ENCODE assay signal across 17 cellular contexts in genomic region chr10:43389867-43390266, GRCh38. TPM values are rescaled to one million over a fixed set of nuclear protein-coding genes. Genes with fewer than 3 reads are reported as not detected.
A peak's percentile ranks its signal among the peaks of the same experiment; 100 is the strongest.
DNase-seq lines count a peak whose midpoint lies in the region; ATAC-seq, FAIRE-seq and TF ChIP-seq lines count a peak whose summit lies in the region.
"Had no signal": no experiment of that assay in that cellular context is flagged by ENCODE, and none has a peak within 500 bp of the region (broad histone marks: within the 10 kb centered on the region; RNA-seq: fewer than 3 reads in every experiment).

No MANE protein-coding gene starts in this region.

- H3K9me3 Mint-ChIP-seq in activated T-helper 2 cell treated with anti-CD3 and anti-CD28 coated beads, Interferon-gamma antibody, Interleukin-2, Interleukin-4, amounts not matched to agents 10 μg/mL and 5 μg/mL and 100 μg/mL, durations not matched to agents 14 hours and 24 hours and 36 hours = no peaks in the 10 kb centered on the region
- H3K9me3 Mint-ChIP-seq in type B pancreatic cell = no peaks in the 10 kb centered on the region
- H3K9me3 Mint-ChIP-seq: brain had no signal

- TF ChIP-seq RAD21 in HepG2 (CRISPR knock-in tag; IDR thresholded peaks at IDR 0.05) = no peak

- WGBS in heart right ventricle, 2 donors = 56 to 57% methylated on average over 3 of the region's 3 CpGs
- WGBS in HepG2 (ENCODE audit: low lambda C conversion rate) = 56% methylated on average over 3 of the region's 3 CpGs

- H3K4me3 ChIP-seq in heart right ventricle (no peak overlapping the region), HepG2 (replicated peaks in 1 of 3; ENCODE audit: insufficient read depth in 1 of 3, low read depth in 2 of 3, low read length in 3 of 3) (no peak overlapping the region)
- H3K4me3 ChIP-seq: skin epidermis, suprapubic skin had no signal

- in situ Hi-C loops in HepG2 (cut with HindIII; ENCODE audit: extremely low pct_ligation_motif_present, low pct_unique_long_range_greater_than_20kb) = no loop called here

- H3K36me3 Mint-ChIP-seq in activated T-helper 2 cell treated with anti-CD3 and anti-CD28 coated beads, Interferon-gamma antibody, Interleukin-2, Interleukin-4, amounts not matched to agents 10 μg/mL and 5 μg/mL and 100 μg/mL, durations not matched to agents 14 hours and 24 hours and 36 hours (ENCODE audit: low read depth) = peaks cover 94% of the 10 kb centered on the region
- peaks cover 54% of the 10 kb centered on the region for H3K36me3 Mint-ChIP-seq in type B pancreatic cell

- CTCF ChIA-PET in HepG2 (lab: Yijun Ruan, JAX; ENCODE audit: low intra/inter-chr PET ratio, low total read pairs) = interaction anchor here (0.6 to 1.1 kb wide), 2 partner anchors 46 to 72 kb away, joined by 3 to 4 read pairs; no protein-coding TSS in a partner anchor

- TF ChIP-seq EP300 in HepG2 (IDR thresholded peaks at IDR 0.05; ENCODE audit: low read depth in 2 of 2, low read length in 2 of 2) (no peak), HepG2 (CRISPR knock-in tag; IDR thresholded peaks at IDR 0.05; ENCODE audit: borderline replicate concordance) (no peak)

- no TSS peak for BruUV-seq in HepG2 (replicated peaks; lab: Mats Ljungman, UMichigan)

- no peaks in the 10 kb centered on the region for H3K9me3 ChIP-seq in heart right ventricle
- no peaks in the 10 kb centered on the region for H3K9me3 ChIP-seq in HepG2 (ENCODE audit: low read length)
- H3K9me3 ChIP-seq: suprapubic skin had no signal

- intact Hi-C loops in left ventricle myocardium superior (cut with micrococcal nuclease) = no loop called here
- intact Hi-C loops in heart right ventricle (cut with DNase I) = loop anchor here in 1 of 10 donors (5.0 kb wide), 1 partner anchor 62 kb away; no protein-coding TSS in a partner anchor
- intact Hi-C loops in activated T-helper 2 cell treated with anti-CD3 and anti-CD28 coated beads, Interferon-gamma antibody, Interleukin-2, Interleukin-4, amounts not matched to agents 10 μg/mL and 5 μg/mL and 100 μg/mL, durations not matched to agents 14 hours and 24 hours and 36 hours (cut with micrococcal nuclease) = no loop called here
- intact Hi-C loops in HepG2 (cut with micrococcal nuclease; ENCODE audit: unreplicated experiment) = no loop called here

- peaks cover 50% of the 10 kb centered on the region for H3K4me1 Mint-ChIP-seq in activated T-helper 2 cell treated with anti-CD3 and anti-CD28 coated beads, Interferon-gamma antibody, Interleukin-2, Interleukin-4, amounts not matched to agents 10 μg/mL and 5 μg/mL and 100 μg/mL, durations not matched to agents 14 hours and 24 hours and 36 hours (ENCODE audit: low read depth)
- H3K4me1 Mint-ChIP-seq in type B pancreatic cell (ENCODE audit: unreplicated experiment) = peaks cover 29% of the 10 kb centered on the region

- ATAC-seq in left ventricle myocardium superior = peak; percentile 14
- no peak for ATAC-seq in heart right ventricle
- ATAC-seq in HepG2 = peak; percentile 3; the same call in 1 of the 3 replicates
- ATAC-seq in GM18868 (IDR thresholded peaks at IDR 0.05; ENCODE audit: unreplicated experiment) = no peak
- ATAC-seq in HG03378 (IDR thresholded peaks at IDR 0.05; ENCODE audit: unreplicated experiment) = no peak
- ATAC-seq: activated CD4-positive, CD25-positive, alpha-beta regulatory T cell treated with anti-CD3 and anti-CD28 coated beads, Interleukin-2, amount 50 U/mL, for 24 hours had no signal

- FAIRE-seq in HepG2 (lab: Jason Lieb, UNC) = no peak

- H4K20me1 ChIP-seq in HepG2 (ENCODE audit: insufficient read depth, low read length) = peaks cover 90% of the 10 kb centered on the region

- H3K27ac Mint-ChIP-seq in activated T-helper 2 cell treated with anti-CD3 and anti-CD28 coated beads, Interferon-gamma antibody, Interleukin-2, Interleukin-4, amounts not matched to agents 10 μg/mL and 5 μg/mL and 100 μg/mL, durations not matched to agents 14 hours and 24 hours and 36 hours = peak overlapping the region; percentile 12
- peak overlapping the region; percentile 35 for H3K27ac Mint-ChIP-seq in type B pancreatic cell

- H3K27me3 ChIP-seq in heart right ventricle (no peaks in the 10 kb centered on the region), HepG2 (ENCODE audit: control insufficient read depth in 1 of 2, insufficient read depth in 2 of 2, low read length in 2 of 2) (no peaks in the 10 kb centered on the region)
- H3K27me3 ChIP-seq: suprapubic skin had no signal

- DNase-seq in left ventricle myocardium superior (no peak), heart right ventricle (no peak), HepG2 (ENCODE audit: low spot score) (no peak), type B pancreatic cell (ENCODE audit: extremely low spot score, unreplicated experiment) (no peak)
- DNase-seq in activated T-helper 2 cell treated with anti-CD3 and anti-CD28 coated beads, Interferon-gamma antibody, Interleukin-2, Interleukin-4, amounts not matched to agents 10 μg/mL and 5 μg/mL and 100 μg/mL, durations not matched to agents 14 hours and 24 hours and 36 hours (ENCODE audit: low spot score) = no peak
- no peak for DNase-seq in stimulated activated CD4-positive, alpha-beta T cell treated with anti-CD3 and anti-CD28 coated beads, Interleukin-2, amount 100 ng/mL, for 48 hours
- DNase-seq: effector CD8-positive, alpha-beta T cell; foreskin fibroblast; NCI-H1436 had no signal

- no peak overlapping the region for H3K4me3 Mint-ChIP-seq in activated T-helper 2 cell treated with anti-CD3 and anti-CD28 coated beads, Interferon-gamma antibody, Interleukin-2, Interleukin-4, amounts not matched to agents 10 μg/mL and 5 μg/mL and 100 μg/mL, durations not matched to agents 14 hours and 24 hours and 36 hours (ENCODE audit: low read depth)
- H3K4me3 Mint-ChIP-seq in type B pancreatic cell = no peak overlapping the region
- H3K4me3 Mint-ChIP-seq: brain had no signal

- POLR2A ChIA-PET in HepG2 (lab: Yijun Ruan, JAX) = no interaction called here

- H3K27ac ChIP-seq in heart right ventricle (peak overlapping the region in 1 of 10 donors; percentile 33), HepG2 (ENCODE audit: extremely low read length, insufficient read depth, low read length) (no peak overlapping the region)
- H3K27ac ChIP-seq: KMS-11, skin epidermis, suprapubic skin had no signal

- H3K27me3 Mint-ChIP-seq in activated T-helper 2 cell treated with anti-CD3 and anti-CD28 coated beads, Interferon-gamma antibody, Interleukin-2, Interleukin-4, amounts not matched to agents 10 μg/mL and 5 μg/mL and 100 μg/mL, durations not matched to agents 14 hours and 24 hours and 36 hours (ENCODE audit: low read depth) = no peaks in the 10 kb centered on the region
- H3K27me3 Mint-ChIP-seq in type B pancreatic cell = no peaks in the 10 kb centered on the region

- peaks cover 0 to 59% (median 25%) of the 10 kb centered on the region in 9 donors for H3K4me1 ChIP-seq in heart right ventricle
- H3K4me1 ChIP-seq in HepG2 (ENCODE audit: insufficient read depth, low read length) = peaks cover 59% of the 10 kb centered on the region

- H3K9ac ChIP-seq in HepG2 (ENCODE audit: insufficient read depth, low read depth, low read length) = no peak overlapping the region
- H3K9ac ChIP-seq: KMS-11 had no signal

- H3K36me3 ChIP-seq in heart right ventricle (peaks cover 0 to 100% (median 51%) of the 10 kb centered on the region in 9 donors), HepG2 (replicated peaks in 1 of 2; ENCODE audit: control insufficient read depth in 1 of 2, insufficient read depth in 2 of 2, low read length in 2 of 2) (peaks cover 33 to 84% of the 10 kb centered on the region in 2 experiments)

- H2AFZ ChIP-seq in HepG2 (ENCODE audit: low read length) = no peak overlapping the region

- H3K79me2 ChIP-seq in HepG2 (ENCODE audit: insufficient read depth, low read length) = peaks cover 72% of the 10 kb centered on the region

- H3K4me2 ChIP-seq in HepG2 (ENCODE audit: low read depth, low read length) = no peak overlapping the region
- H3K4me2 ChIP-seq: KMS-11 had no signal

- TF ChIP-seq POLR2A in HepG2 (IDR thresholded peaks at IDR 0.05; ENCODE audit: insufficient read depth in 1 of 2, low read depth in 2 of 2, low read length in 2 of 2) = no peak

- TF ChIP-seq CTCF in heart right ventricle (IDR thresholded peaks at IDR 0.05) = no peak
- no peak for TF ChIP-seq CTCF in HepG2 (CRISPR knock-in tag; IDR thresholded peaks at IDR 0.05)
- no peak for TF ChIP-seq CTCF in type B pancreatic cell (conservative IDR thresholded peaks at IDR 0.05)

RNA-seq across cellular contexts. Expression of gene FXYD4, which starts 18.4 kb away (rescaled TPM):
- total RNA-seq in left ventricle myocardium superior = not detected
- total RNA-seq in heart right ventricle = 1 to 10 TPM in 1 of 10 donors, under 1 TPM in 1, not detected in 8; 0.42 to 1.5 TPM
- not detected for polyA plus RNA-seq in heart right ventricle
- not detected in 2 replicates for total RNA-seq in activated T-helper 2 cell treated with anti-CD3 and anti-CD28 coated beads, Interferon-gamma antibody, Interleukin-2, Interleukin-4, amounts not matched to agents 10 μg/mL and 5 μg/mL and 100 μg/mL, durations not matched to agents 14 hours and 24 hours and 36 hours
- total RNA-seq in HepG2 (2016; rRNA removed; fragmentation: Illumina TruSeq; extraction: Trizol) = not detected in 2 replicates
- not detected in 2 replicates for total RNA-seq in HepG2 (2016; cell fraction: cytosol; rRNA removed; fragmentation: Illumina TruSeq; extraction: Trizol; ENCODE audit: low read depth)
- not detected in 2 replicates for total RNA-seq in HepG2 (2016; cell fraction: insoluble cytoplasmic fraction; rRNA removed; fragmentation: Illumina TruSeq; extraction: Trizol)
- not detected in 2 replicates for total RNA-seq in HepG2 (2016; cell fraction: membrane; rRNA removed; fragmentation: Illumina TruSeq; extraction: Trizol)
- total RNA-seq in HepG2 (2016; cell fraction: nucleus; rRNA removed; fragmentation: Illumina TruSeq; extraction: Trizol) = not detected in 2 replicates
- not detected in 2 replicates for polyA plus RNA-seq in HepG2 (2011; rRNA removed)
- polyA plus RNA-seq in HepG2 (2011; cell fraction: cytosol; rRNA removed) = not detected in 2 replicates
- polyA plus RNA-seq in HepG2 (2011; cell fraction: nucleus; rRNA removed) = not detected in 2 replicates
- polyA plus RNA-seq in HepG2 (2012) = not detected in 2 replicates
- polyA plus RNA-seq in HepG2 (2016; cell fraction: cytosol; fragmentation: Illumina TruSeq; extraction: Trizol; ENCODE audit: low read depth) = not detected in 2 replicates
- not detected in 2 replicates for polyA plus RNA-seq in HepG2 (2016; cell fraction: insoluble cytoplasmic fraction; fragmentation: Illumina TruSeq; extraction: Trizol; ENCODE audit: low read depth)
- polyA plus RNA-seq in HepG2 (2016; cell fraction: membrane; fragmentation: Illumina TruSeq; extraction: Trizol; ENCODE audit: low read depth) = not detected in 2 replicates
- not detected in 2 replicates for polyA plus RNA-seq in HepG2 (2016; cell fraction: nucleus; fragmentation: Illumina TruSeq; extraction: Trizol; ENCODE audit: insufficient read depth, low read depth)
- 0.21 TPM in 1 of 2 replicates, not detected in the other for polyA minus RNA-seq in HepG2 (2011; rRNA and poly(A)+ RNA removed; ENCODE audit: low replicate concordance)
- not detected in 2 replicates for polyA minus RNA-seq in HepG2 (2011; cell fraction: cytosol; rRNA and poly(A)+ RNA removed)
- not detected in 2 replicates for polyA minus RNA-seq in HepG2 (2011; cell fraction: nucleus; rRNA and poly(A)+ RNA removed)
- total RNA-seq in type B pancreatic cell (ENCODE audit: low replicate concordance) = 0.97 and 3.1 TPM in 2 replicates
- total RNA-seq: osteoblast, suprapubic skin had no signal

RNA-seq across cellular contexts. Expression of gene HNRNPF, which starts 19.1 kb away (rescaled TPM):
- total RNA-seq in left ventricle myocardium superior (77.3 TPM), heart right ventricle (100 to 1,000 TPM in 2 of 10 donors, 10 to 100 TPM in 8; 54.7 to 113 (median 75.2) TPM), HepG2 (2016; rRNA removed; fragmentation: Illumina TruSeq; extraction: Trizol) (308 and 449 TPM in 2 replicates), type B pancreatic cell (ENCODE audit: low replicate concordance) (220 and 287 TPM in 2 replicates)
- polyA plus RNA-seq in heart right ventricle (10 to 100 TPM; 26.4 to 77.5 TPM), HepG2 (2011; rRNA removed) (166 and 177 TPM in 2 replicates)
- total RNA-seq in activated T-helper 2 cell treated with anti-CD3 and anti-CD28 coated beads, Interferon-gamma antibody, Interleukin-2, Interleukin-4, amounts not matched to agents 10 μg/mL and 5 μg/mL and 100 μg/mL, durations not matched to agents 14 hours and 24 hours and 36 hours = 503 and 520 TPM in 2 replicates
- 44.9 and 49.9 TPM in 2 replicates for total RNA-seq in HepG2 (2016; cell fraction: cytosol; rRNA removed; fragmentation: Illumina TruSeq; extraction: Trizol; ENCODE audit: low read depth)
- total RNA-seq in HepG2 (2016; cell fraction: insoluble cytoplasmic fraction; rRNA removed; fragmentation: Illumina TruSeq; extraction: Trizol) = 322 and 435 TPM in 2 replicates
- 123 and 131 TPM in 2 replicates for total RNA-seq in HepG2 (2016; cell fraction: membrane; rRNA removed; fragmentation: Illumina TruSeq; extraction: Trizol)
- 111 and 121 TPM in 2 replicates for total RNA-seq in HepG2 (2016; cell fraction: nucleus; rRNA removed; fragmentation: Illumina TruSeq; extraction: Trizol)
- 147 and 166 TPM in 2 replicates for polyA plus RNA-seq in HepG2 (2011; cell fraction: cytosol; rRNA removed)
- polyA plus RNA-seq in HepG2 (2011; cell fraction: nucleus; rRNA removed) = 137 and 153 TPM in 2 replicates
- 134 and 169 TPM in 2 replicates for polyA plus RNA-seq in HepG2 (2012)
- 19.5 and 22.4 TPM in 2 replicates for polyA plus RNA-seq in HepG2 (2016; cell fraction: cytosol; fragmentation: Illumina TruSeq; extraction: Trizol; ENCODE audit: low read depth)
- 388 and 410 TPM in 2 replicates for polyA plus RNA-seq in HepG2 (2016; cell fraction: insoluble cytoplasmic fraction; fragmentation: Illumina TruSeq; extraction: Trizol; ENCODE audit: low read depth)
- polyA plus RNA-seq in HepG2 (2016; cell fraction: membrane; fragmentation: Illumina TruSeq; extraction: Trizol; ENCODE audit: low read depth) = 49.0 and 51.7 TPM in 2 replicates
- polyA plus RNA-seq in HepG2 (2016; cell fraction: nucleus; fragmentation: Illumina TruSeq; extraction: Trizol; ENCODE audit: insufficient read depth, low read depth) = 178 and 179 TPM in 2 replicates
- polyA minus RNA-seq in HepG2 (2011; rRNA and poly(A)+ RNA removed; ENCODE audit: low replicate concordance) = 271 and 284 TPM in 2 replicates
- polyA minus RNA-seq in HepG2 (2011; cell fraction: cytosol; rRNA and poly(A)+ RNA removed) = 121 and 128 TPM in 2 replicates
- polyA minus RNA-seq in HepG2 (2011; cell fraction: nucleus; rRNA and poly(A)+ RNA removed) = 64.2 and 75.8 TPM in 2 replicates

RNA-seq across cellular contexts. Expression of gene ZNF487, which starts 47.0 kb away (rescaled TPM):
- 1.9 TPM for total RNA-seq in left ventricle myocardium superior
- 1 to 10 TPM; 1.6 to 4.2 (median 2.4) TPM for total RNA-seq in heart right ventricle
- 1 to 10 TPM; 3.3 to 4.3 TPM for polyA plus RNA-seq in heart right ventricle
- 2.0 and 2.2 TPM in 2 replicates for total RNA-seq in activated T-helper 2 cell treated with anti-CD3 and anti-CD28 coated beads, Interferon-gamma antibody, Interleukin-2, Interleukin-4, amounts not matched to agents 10 μg/mL and 5 μg/mL and 100 μg/mL, durations not matched to agents 14 hours and 24 hours and 36 hours
- 6.1 and 7.4 TPM in 2 replicates for total RNA-seq in HepG2 (2016; rRNA removed; fragmentation: Illumina TruSeq; extraction: Trizol)
- total RNA-seq in HepG2 (2016; cell fraction: cytosol; rRNA removed; fragmentation: Illumina TruSeq; extraction: Trizol; ENCODE audit: low read depth) = 3.3 and 6.4 TPM in 2 replicates
- total RNA-seq in HepG2 (2016; cell fraction: insoluble cytoplasmic fraction; rRNA removed; fragmentation: Illumina TruSeq; extraction: Trizol) = 6.3 and 8.8 TPM in 2 replicates
- total RNA-seq in HepG2 (2016; cell fraction: membrane; rRNA removed; fragmentation: Illumina TruSeq; extraction: Trizol) = 5.5 and 7.7 TPM in 2 replicates
- 3.5 and 6.0 TPM in 2 replicates for total RNA-seq in HepG2 (2016; cell fraction: nucleus; rRNA removed; fragmentation: Illumina TruSeq; extraction: Trizol)
- 6.6 and 8.8 TPM in 2 replicates for polyA plus RNA-seq in HepG2 (2011; rRNA removed)
- 3.6 and 5.2 TPM in 2 replicates for polyA plus RNA-seq in HepG2 (2011; cell fraction: cytosol; rRNA removed)
- 1.8 and 13.7 TPM in 2 replicates for polyA plus RNA-seq in HepG2 (2011; cell fraction: nucleus; rRNA removed)
- 2.6 and 3.3 TPM in 2 replicates for polyA plus RNA-seq in HepG2 (2012)
- polyA plus RNA-seq in HepG2 (2016; cell fraction: cytosol; fragmentation: Illumina TruSeq; extraction: Trizol; ENCODE audit: low read depth) = 5.4 and 5.7 TPM in 2 replicates
- 5.9 and 7.2 TPM in 2 replicates for polyA plus RNA-seq in HepG2 (2016; cell fraction: insoluble cytoplasmic fraction; fragmentation: Illumina TruSeq; extraction: Trizol; ENCODE audit: low read depth)
- polyA plus RNA-seq in HepG2 (2016; cell fraction: membrane; fragmentation: Illumina TruSeq; extraction: Trizol; ENCODE audit: low read depth) = 6.0 and 8.7 TPM in 2 replicates
- polyA plus RNA-seq in HepG2 (2016; cell fraction: nucleus; fragmentation: Illumina TruSeq; extraction: Trizol; ENCODE audit: insufficient read depth, low read depth) = 4.2 and 8.8 TPM in 2 replicates
- polyA minus RNA-seq in HepG2 (2011; rRNA and poly(A)+ RNA removed; ENCODE audit: low replicate concordance) = 3.5 and 7.7 TPM in 2 replicates
- polyA minus RNA-seq in HepG2 (2011; cell fraction: cytosol; rRNA and poly(A)+ RNA removed) = 1.1 and 1.7 TPM in 2 replicates
- 4.8 and 6.7 TPM in 2 replicates for polyA minus RNA-seq in HepG2 (2011; cell fraction: nucleus; rRNA and poly(A)+ RNA removed)
- total RNA-seq in type B pancreatic cell (ENCODE audit: low replicate concordance) = 3.5 and 6.4 TPM in 2 replicates

Comparison
In these comparisons a context has a peak if more than half of its experiments do, and no peak if none do; other contexts are left out.
1. ATAC-seq: peak in left ventricle myocardium superior (single experiment) and HepG2 (single experiment); none in heart right ventricle (0 of 8), GM18868 (single experiment) and HG03378 (single experiment).